11 cellular contexts compared by ENCODE assay signal in the genomic region with DNA sequence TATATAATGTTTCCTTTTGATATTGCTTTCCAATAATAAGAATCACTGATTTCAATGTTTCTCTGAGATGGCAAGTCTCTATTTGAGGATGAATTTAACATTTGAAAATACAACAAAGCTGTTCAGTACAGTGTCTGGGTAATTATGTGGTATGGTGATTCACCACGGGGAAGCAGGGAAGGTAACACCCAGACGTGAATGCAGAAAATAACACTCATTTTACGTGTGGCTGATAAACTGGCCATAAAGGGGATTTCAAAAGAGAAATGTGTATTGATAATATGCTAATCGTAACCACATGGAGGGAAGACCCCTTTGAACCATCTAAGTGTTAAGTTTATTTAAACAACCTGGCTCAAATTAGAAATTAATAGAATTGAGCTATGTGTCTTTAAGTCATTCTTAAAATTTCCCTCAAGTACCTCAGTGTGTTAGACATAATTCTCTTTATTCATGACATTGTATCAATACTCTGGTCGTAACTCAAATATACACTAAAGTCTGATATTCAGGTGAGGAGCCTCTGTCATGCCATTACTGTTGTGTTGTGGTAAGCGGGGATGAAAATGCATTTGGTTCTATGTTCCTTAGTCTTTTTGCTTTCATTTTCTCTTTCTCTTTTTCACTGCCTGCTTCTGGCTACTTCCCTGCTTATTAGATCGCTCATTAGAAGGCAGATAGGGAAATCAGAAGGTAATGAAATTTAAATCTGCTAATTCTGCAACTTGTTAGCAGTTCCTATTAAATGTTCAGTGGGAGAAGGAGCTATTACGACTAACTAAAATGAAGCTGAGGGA.
DNase-seq lines count a peak whose midpoint lies in the region; ATAC-seq and TF ChIP-seq lines count a peak whose summit lies in the region.
"Had no signal": no experiment of that assay in that cellular context is flagged by ENCODE, and none has a peak within 500 bp of the region (broad histone marks: within the 10 kb centered on the region; RNA-seq: fewer than 3 reads in every experiment).

No MANE protein-coding gene starts in this region.

- no peaks in the 10 kb centered on the region for H3K36me3 Mint-ChIP-seq in WTC11

- no peaks in the 10 kb centered on the region for H3K36me3 ChIP-seq in BLaER1 treated with 17β-estradiol and CSF1 and Interleukin-3, amounts not matched to agents 10 nM and 100 nM

- peaks cover 6% of the 10 kb centered on the region for H3K9me3 Mint-ChIP-seq in WTC11

- H3K27ac ChIP-seq in BLaER1 treated with 17β-estradiol and CSF1 and Interleukin-3, amounts not matched to agents 10 nM and 100 nM = peak overlapping the region in 8 of 11 experiments; percentile 1 to 46 (median 24); a peak in 7 of 22 replicates

- ATAC-seq in GM19467 (IDR thresholded peaks at IDR 0.05; ENCODE audit: unreplicated experiment) = peak; percentile 58
- peak; percentile 64 for ATAC-seq in HG03432 (IDR thresholded peaks at IDR 0.05; ENCODE audit: unreplicated experiment)
- ATAC-seq in WTC11 = no peak

- H3K4me3 Mint-ChIP-seq in WTC11 = no peak overlapping the region

- no peaks in the 10 kb centered on the region for H4K20me1 ChIP-seq in BLaER1 treated with 17β-estradiol and CSF1 and Interleukin-3, amounts not matched to agents 10 nM and 100 nM

- H3K9me3 ChIP-seq in BLaER1 treated with 17β-estradiol and CSF1 and Interleukin-3, amounts not matched to agents 10 nM and 100 nM (replicated peaks in 1 of 11) = no peaks in the 10 kb centered on the region

- H3K4me1 ChIP-seq in BLaER1 treated with 17β-estradiol and CSF1 and Interleukin-3, amounts not matched to agents 10 nM and 100 nM = 0 out of 20 replicates have a peak, but pooled peaks cover 0 to 5% (median 0%) of the 10 kb centered on the region in 10 experiments

- POLR2A ChIA-PET in WTC11 (lab: Charles Lee) = no interaction called here

- no peaks in the 10 kb centered on the region for H3K27me3 Mint-ChIP-seq in WTC11 (ENCODE audit: low read depth)

- H3K4me2 ChIP-seq in BLaER1 treated with 17β-estradiol and CSF1 and Interleukin-3, amounts not matched to agents 10 nM and 100 nM = peak overlapping the region; percentile 11 to 75 (median 42); a peak in 17 of 22 replicates

- CTCF ChIA-PET in WTC11 (lab: Charles Lee) = no interaction called here

- H3K9ac ChIP-seq in BLaER1 treated with 17β-estradiol and CSF1 and Interleukin-3, amounts not matched to agents 10 nM and 100 nM = peak overlapping the region in 4 of 11 experiments; percentile 7 to 29 (median 22); a peak in 5 of 22 replicates

- DNase-seq in fibroblast of villous mesenchyme (ENCODE audit: low read depth) (peak; percentile 14), NCI-H2029 treated with DMSO at 0.1 percent for 48 hours (lab: John Stamatoyannopoulos, UW) (no peak), HPDE6-E6E7 (ENCODE audit: extremely low spot score) (no peak), WTC11 (ENCODE audit: low spot score) (no peak), NCI-H2227 treated with DMSO at 0.1 percent for 48 hours (lab: John Stamatoyannopoulos, UW) (no peak)
- DNase-seq: activated CD4-positive, CD25-positive, alpha-beta regulatory T cell; COR-L47; Kasumi-1 had no signal

- peak overlapping the region in 6 of 10 experiments; percentile 12 to 40 (median 26); a peak in 10 of 20 replicates for H3K4me3 ChIP-seq in BLaER1 treated with 17β-estradiol and CSF1 and Interleukin-3, amounts not matched to agents 10 nM and 100 nM
- peak overlapping the region; percentile 33 for H3K4me3 ChIP-seq in fibroblast of villous mesenchyme (ENCODE audit: low read depth, low read length)

- no peak overlapping the region for H3K27ac Mint-ChIP-seq in WTC11

- TF ChIP-seq CTCF in fibroblast of villous mesenchyme (IDR thresholded peaks at IDR 0.05; ENCODE audit: insufficient read depth, low read depth, low read length) (no peak), WTC11 (IDR thresholded peaks at IDR 0.05) (no peak)

- no peaks in the 10 kb centered on the region for H3K27me3 ChIP-seq in BLaER1 treated with 17β-estradiol and CSF1 and Interleukin-3, amounts not matched to agents 10 nM and 100 nM

- peaks cover 9% of the 10 kb centered on the region for H3K4me1 Mint-ChIP-seq in WTC11

TF ChIP-seq in WTC11, 78 proteins besides CTCF, POLR2A, EP300 and RAD21:
- no peak for TF ChIP-seq CBFB (CRISPR knock-in tag; IDR thresholded peaks at IDR 0.05; ENCODE audit: low read depth)
